12 cellular contexts compared by ENCODE assay signal in the genomic region with DNA sequence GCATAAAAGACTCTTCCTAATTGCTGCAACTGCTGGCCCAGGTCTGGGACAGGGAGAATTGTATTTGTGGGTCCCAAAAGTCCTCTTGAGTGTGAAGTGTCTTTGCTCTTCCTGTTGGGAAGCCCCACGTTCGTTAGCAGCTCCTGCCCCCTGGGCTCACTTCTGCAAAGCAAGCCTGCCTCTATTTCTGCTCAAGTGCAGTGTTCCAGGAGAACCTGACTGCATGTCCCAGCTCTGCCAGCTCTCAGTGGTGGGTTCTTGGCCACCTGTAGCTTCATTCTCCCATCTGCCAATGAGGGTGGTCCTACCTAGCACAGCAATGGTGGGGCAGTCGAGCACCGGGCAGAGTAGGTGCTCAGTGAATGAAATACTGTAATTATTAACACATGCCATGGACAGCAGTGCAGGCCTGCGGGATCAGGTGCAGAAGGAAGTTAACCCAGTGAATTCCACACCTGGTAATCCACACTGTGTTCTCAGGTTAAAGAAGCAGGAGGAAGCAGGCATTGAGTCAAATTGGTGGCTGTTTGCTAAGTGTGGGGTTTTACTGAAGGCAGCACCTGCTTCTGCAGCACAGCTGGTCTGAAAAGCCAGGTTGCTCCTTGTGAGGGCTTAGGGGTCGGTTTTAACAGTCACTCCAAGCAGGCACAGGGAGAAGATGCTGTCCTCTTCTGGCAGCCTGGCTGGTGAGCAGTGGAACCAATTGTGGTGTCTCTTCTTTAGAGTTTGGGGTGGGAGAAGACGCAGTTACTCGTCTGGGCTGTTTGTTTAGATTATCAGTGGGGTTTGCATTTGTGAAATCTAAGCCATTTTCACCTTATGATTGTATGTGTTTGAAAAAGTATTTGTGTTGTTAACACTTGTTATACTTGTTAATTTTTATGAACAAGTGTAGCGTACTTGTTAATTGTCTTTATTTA. TPM values are rescaled to one million over a fixed set of nuclear protein-coding genes. Genes with fewer than 3 reads are reported as not detected.
DNase-seq lines count a peak whose midpoint lies in the region; ATAC-seq and TF ChIP-seq lines count a peak whose summit lies in the region.
"Had no signal": no experiment of that assay in that cellular context is flagged by ENCODE, and none has a peak within 500 bp of the region (broad histone marks: within the 10 kb centered on the region; RNA-seq: fewer than 3 reads in every experiment).

No MANE protein-coding gene starts in this region.

- H3K27ac Mint-ChIP-seq in activated naive CD8-positive, alpha-beta T cell treated with anti-CD3 and anti-CD28 coated beads, Interleukin-2, amount 50 U/mL, for 24 hours: peak overlapping the region; percentile 68
- H3K27ac Mint-ChIP-seq in neural progenitor cell: no peak overlapping the region

- TF ChIP-seq CTCF in HEK293 (tag by site-specific recombination; IDR thresholded peaks at IDR 0.05): no peak
- no peak for TF ChIP-seq CTCF in neutrophil (IDR thresholded peaks at IDR 0.05)
- TF ChIP-seq CTCF in neural progenitor cell (IDR thresholded peaks at IDR 0.05): no peak
- no peak for TF ChIP-seq CTCF in GM13976 (IDR thresholded peaks at IDR 0.05; ENCODE audit: borderline replicate concordance, control extremely low read depth, extremely low read depth, insufficient read depth, missing control alignments)

- H3K9me3 Mint-ChIP-seq in activated naive CD8-positive, alpha-beta T cell treated with anti-CD3 and anti-CD28 coated beads, Interleukin-2, amount 50 U/mL, for 24 hours: peaks cover 25% of the 10 kb centered on the region
- H3K9me3 Mint-ChIP-seq in neural progenitor cell: peaks cover 20% of the 10 kb centered on the region

- H3F3A ChIP-seq in neural progenitor cell (ENCODE audit: low read depth): no peaks in the 10 kb centered on the region

- no peak overlapping the region for H3K27ac ChIP-seq in HEK293 (ENCODE audit: extremely low read depth, low read depth, low read length)
- peak overlapping the region; percentile 3 for H3K27ac ChIP-seq in neutrophil
- H3K27ac ChIP-seq in neural progenitor cell: no peak overlapping the region
- H3K27ac ChIP-seq: brain microvascular endothelial cell, KMS-11, PC-9 had no signal

- POLR2A ChIA-PET in HEK293 (lab: Yijun Ruan, JAX): no interaction called here

- H3K4me2 ChIP-seq in neural progenitor cell: no peak overlapping the region
- H3K4me2 ChIP-seq: KMS-11, PC-9 had no signal

- peaks cover 2% of the 10 kb centered on the region for H4K20me1 ChIP-seq in neural progenitor cell (ENCODE audit: low read depth)

- no peaks in the 10 kb centered on the region for H3K27me3 Mint-ChIP-seq in activated naive CD8-positive, alpha-beta T cell treated with anti-CD3 and anti-CD28 coated beads, Interleukin-2, amount 50 U/mL, for 24 hours
- H3K27me3 Mint-ChIP-seq in neural progenitor cell (ENCODE audit: insufficient read depth, low read depth): no peaks in the 10 kb centered on the region

- peak overlapping the region; percentile 25 for H3K4me3 Mint-ChIP-seq in activated naive CD8-positive, alpha-beta T cell treated with anti-CD3 and anti-CD28 coated beads, Interleukin-2, amount 50 U/mL, for 24 hours
- no peak overlapping the region for H3K4me3 Mint-ChIP-seq in neural progenitor cell

- H2AFZ ChIP-seq in neural progenitor cell (replicated peaks): no peak overlapping the region
- H2AFZ ChIP-seq: PC-9 had no signal

- H3K4me1 Mint-ChIP-seq in activated naive CD8-positive, alpha-beta T cell treated with anti-CD3 and anti-CD28 coated beads, Interleukin-2, amount 50 U/mL, for 24 hours: peaks cover 77% of the 10 kb centered on the region
- peaks cover 2% of the 10 kb centered on the region for H3K4me1 Mint-ChIP-seq in neural progenitor cell

- H3K4me3 ChIP-seq in HEK293 (ENCODE audit: low read depth, low read length): no peak overlapping the region
- no peak overlapping the region for H3K4me3 ChIP-seq in neutrophil (ENCODE audit: low read depth in 1 of 2, low read length in 1 of 2)
- no peak overlapping the region for H3K4me3 ChIP-seq in neural progenitor cell
- H3K4me3 ChIP-seq: PC-9 had no signal

- H3K4me1 ChIP-seq in HEK293 (ENCODE audit: control insufficient read depth, insufficient read depth, low read length): peaks cover 8% of the 10 kb centered on the region; the same call in 1 of the 2 replicates
- H3K4me1 ChIP-seq in neutrophil (ENCODE audit: control insufficient read depth in 1 of 2, insufficient read depth in 1 of 2, low read depth in 1 of 2, low read length in 1 of 2): no peaks in the 10 kb centered on the region
- H3K4me1 ChIP-seq in neural progenitor cell: no peaks in the 10 kb centered on the region

- in situ Hi-C loops in GM13976 (cut with MboI; ENCODE audit: low sequenced_read_pairs, unreplicated experiment): no loop called here

- H3K36me3 ChIP-seq in HEK293 (ENCODE audit: control insufficient read depth in 2 of 2, insufficient read depth in 1 of 2, low read length in 2 of 2) (peaks cover 0 to 8% of the 10 kb centered on the region in 2 experiments; a peak in 2 of 3 replicates), neutrophil (peaks cover 40% of the 10 kb centered on the region), neural progenitor cell (peaks cover 13% of the 10 kb centered on the region)
- H3K36me3 ChIP-seq: brain microvascular endothelial cell had no signal

- H3K27me3 ChIP-seq in neutrophil: no peaks in the 10 kb centered on the region
- no peaks in the 10 kb centered on the region for H3K27me3 ChIP-seq in neural progenitor cell
- H3K27me3 ChIP-seq: brain microvascular endothelial cell had no signal

- no peaks in the 10 kb centered on the region for H3K79me2 ChIP-seq in neural progenitor cell (ENCODE audit: low read depth)

- H3K9ac ChIP-seq in neural progenitor cell: no peak overlapping the region
- H3K9ac ChIP-seq: KMS-11 had no signal

- peaks cover 62% of the 10 kb centered on the region for H3K36me3 Mint-ChIP-seq in activated naive CD8-positive, alpha-beta T cell treated with anti-CD3 and anti-CD28 coated beads, Interleukin-2, amount 50 U/mL, for 24 hours (ENCODE audit: low read depth)
- H3K36me3 Mint-ChIP-seq in neural progenitor cell: peaks cover 28% of the 10 kb centered on the region

- ATAC-seq in activated naive CD8-positive, alpha-beta T cell treated with anti-CD3 and anti-CD28 coated beads, Interleukin-2, amount 50 U/mL, for 24 hours: no peak
- ATAC-seq in HG02610 (IDR thresholded peaks at IDR 0.05; ENCODE audit: unreplicated experiment): no peak

- DNase-seq in NCI-H1436 (lab: John Stamatoyannopoulos, UW) (peak; percentile 25), NCI-H1436 treated with DMSO at 0.1 percent for 48 hours (lab: John Stamatoyannopoulos, UW) (no peak), neural progenitor cell (ENCODE audit: low spot score) (no peak), GM13976 (ENCODE audit: low spot score) (no peak)
- DNase-seq in activated naive CD8-positive, alpha-beta T cell treated with anti-CD3 and anti-CD28 coated beads, Interleukin-2, amount 50 U/mL, for 24 hours: no peak
- DNase-seq: activated CD4-positive, alpha-beta T cell treated with anti-CD3 and anti-CD28 coated beads for 1 hour; brain microvascular endothelial cell; PC-9 had no signal

- H3K9me3 ChIP-seq in HEK293 (ENCODE audit: control insufficient read depth, insufficient read depth, low read depth, low read length) (no peaks in the 10 kb centered on the region), neutrophil (no peaks in the 10 kb centered on the region), neural progenitor cell (ENCODE audit: low read depth) (peaks cover 14% of the 10 kb centered on the region)

- CTCF ChIA-PET in HEK293 (lab: Yijun Ruan, JAX): no interaction called here

TF ChIP-seq in HEK293, 187 proteins besides CTCF, POLR2A, EP300 and RAD21:
- no peak for TF ChIP-seq ZNF174 (tag by site-specific recombination; IDR thresholded peaks at IDR 0.05)
- 0 out of 2 replicates have a peak, but pooled peaks have one; percentile 35 for TF ChIP-seq ZBTB48 (tag by site-specific recombination; IDR thresholded peaks at IDR 0.05)
- TF ChIP-seq ZNF791 (tag by site-specific recombination; IDR thresholded peaks at IDR 0.05): no peak
- peak; percentile 61 for TF ChIP-seq SCRT2 (tag by site-specific recombination; IDR thresholded peaks at IDR 0.05)

RNA-seq across cellular contexts. Expression of a gene that starts 54.3 kb away (rescaled TPM):
- total RNA-seq in neural progenitor cell (ENCODE audit: low replicate concordance): 10.9 and 22.0 TPM in 2 replicates
